20 cellular contexts compared by ENCODE assay signal in genomic region chr2:120353931-120354330, GRCh38. TPM values are rescaled to one million over a fixed set of nuclear protein-coding genes. Genes with fewer than 3 reads are reported as not detected.
"Had no signal": no experiment of that assay in that cellular context is flagged by ENCODE, and none has a peak within 500 bp of the region (broad histone marks: within the 10 kb centered on the region; RNA-seq: fewer than 3 reads in every experiment).

No MANE protein-coding gene starts in this region.

- H3K4me3 ChIP-seq: heart right ventricle, hepatocyte, left ventricle myocardium inferior, lung, mucosa of descending colon, pancreas, prostate gland, right lobe of liver, smooth muscle cell, tibial nerve, upper lobe of right lung had no signal

- ATAC-seq: mucosa of descending colon; naive thymus-derived CD4-positive, alpha-beta T cell; natural killer cell treated with Interleukin-12 subunit alpha and Interleukin-12 subunit beta and Interleukin-15 and Interleukin-18, amount 100 ng/mL, for 72 hours; pancreas; right lobe of liver; upper lobe of right lung had no signal

- H3K27me3 ChIP-seq: right lobe of liver had no signal

- H3K4me1 ChIP-seq: heart right ventricle, left ventricle myocardium inferior, pancreas, prostate gland, upper lobe of right lung had no signal

- H3K9me3 ChIP-seq: heart right ventricle, left ventricle myocardium inferior, mucosa of descending colon, pancreas, prostate gland, right lobe of liver, tibial nerve, upper lobe of right lung had no signal

- DNase-seq: heart right ventricle; islet precursor cell; left ventricle myocardium inferior; midbrain; mucosa of descending colon; naive thymus-derived CD4-positive, alpha-beta T cell; right lobe of liver; stimulated activated CD4-positive, alpha-beta T cell treated with anti-CD3 and anti-CD28 coated beads, Interleukin-2, amount 100 ng/mL, for 24 hours; stimulated activated CD4-positive, alpha-beta T cell treated with anti-CD3 and anti-CD28 coated beads, Interleukin-4, amount 100 ng/mL, for 1 hour; stimulated activated naive B cell treated with anti-CD40 and anti-IgM and Interleukin-4, amounts not matched to agents 10 μg/mL and 1 μg/mL and 100 μg/mL, for 72 hours; substantia nigra; upper lobe of right lung had no signal

- H3K79me2 ChIP-seq: hepatocyte had no signal

- H2AFZ ChIP-seq: hepatocyte had no signal

- H3K36me3 ChIP-seq: heart right ventricle, left ventricle myocardium inferior, pancreas, upper lobe of right lung had no signal

- FAIRE-seq: pancreas had no signal

- H3K27ac ChIP-seq: heart right ventricle, hepatocyte, left ventricle myocardium inferior, pancreas, prostate gland, right lobe of liver, tibial nerve, upper lobe of right lung had no signal

- H3K4me2 ChIP-seq: hepatocyte, smooth muscle cell had no signal

RNA-seq across cellular contexts. Expression of gene INHBB, which starts 8.0 kb away (rescaled TPM):
- total RNA-seq: naive thymus-derived CD4-positive, alpha-beta T cell; natural killer cell treated with Interleukin-12 subunit alpha and Interleukin-12 subunit beta and Interleukin-15 and Interleukin-18, amount 100 ng/mL, for 72 hours had no signal
- polyA plus RNA-seq: naive thymus-derived CD4-positive, alpha-beta T cell; neural cell had no signal
